9 cellular contexts compared by ENCODE assay signal in the genomic region with DNA sequence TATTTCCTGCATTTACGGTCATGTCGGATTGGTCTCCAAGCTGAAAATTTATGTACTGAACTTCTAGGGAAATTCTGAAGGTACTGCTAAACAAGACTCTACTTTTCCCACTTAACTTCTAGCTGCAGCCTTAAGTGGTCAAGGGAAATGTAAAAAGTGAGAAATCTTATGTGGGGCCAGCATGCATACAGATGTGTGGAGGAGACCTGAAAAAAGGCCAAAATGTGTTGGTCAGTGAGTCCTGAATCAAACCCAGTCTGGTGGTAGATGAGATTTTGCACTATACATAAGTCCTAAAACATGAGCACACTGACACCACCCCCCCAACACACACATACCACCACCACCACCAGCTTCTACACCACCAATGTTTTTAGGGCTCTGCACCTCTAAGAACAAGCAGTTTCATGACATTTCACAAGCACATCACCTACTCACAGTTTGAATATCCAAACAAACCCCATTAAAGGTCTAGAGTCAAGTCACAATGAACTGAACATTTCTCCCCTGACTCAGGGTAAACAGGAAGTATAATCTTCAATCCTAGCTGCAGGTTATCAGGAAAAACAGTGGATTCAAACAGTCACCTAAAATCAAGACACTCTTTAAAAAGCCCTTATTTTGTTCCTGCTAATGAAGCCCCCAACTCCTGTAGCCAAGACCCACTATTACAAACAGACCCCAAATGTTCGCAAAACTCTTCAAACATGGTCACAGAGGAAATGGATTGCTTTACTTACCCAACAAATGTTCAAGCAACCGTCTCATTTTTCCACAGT. TPM values are rescaled to one million over a fixed set of nuclear protein-coding genes. Genes with fewer than 3 reads are reported as not detected.
DNase-seq lines count a peak whose midpoint lies in the region; ATAC-seq, FAIRE-seq and TF ChIP-seq lines count a peak whose summit lies in the region.
"Had no signal": no experiment of that assay in that cellular context is flagged by ENCODE, and none has a peak within 500 bp of the region (broad histone marks: within the 10 kb centered on the region; RNA-seq: fewer than 3 reads in every experiment).

No MANE protein-coding gene starts in this region.

- RAD21 ChIA-PET in GM12878 (lab: Charles Lee; ENCODE audit: unreplicated experiment), result interaction anchor here (0.6 to 13.0 kb wide), 16 partner anchors 7 to 220 kb away, joined by 3 to 123 read pairs (median 8); a partner anchor contains a TSS

- peak overlapping the region; percentile 19 for H2AK5ac ChIP-seq in mesendoderm (ENCODE audit: low read length)

- in situ Hi-C loops in GM12878 (cut with MboI), result no loop called here

- peak; percentile 52 for DNase-seq in Karpas-422
- no peak for DNase-seq in GM12878 (ENCODE audit: low read depth, low spot score)
- no peak for DNase-seq in mesendoderm
- DNase-seq in D721Med (ENCODE audit: insufficient read length, low spot score), result no peak
- no peak for DNase-seq in GM10248 (ENCODE audit: extremely low spot score)
- no peak for DNase-seq in mesenteric fat pad (ENCODE audit: low spot score)

- H2AFZ ChIP-seq in Karpas-422 (ENCODE audit: low read length), result no peak overlapping the region
- no peak overlapping the region for H2AFZ ChIP-seq in GM12878 (ENCODE audit: control insufficient read depth, low read depth, low read length)

- H3K27ac ChIP-seq in BLaER1, result peak overlapping the region; percentile 99
- peak overlapping the region; percentile 98 for H3K27ac ChIP-seq in Karpas-422 (ENCODE audit: low read length)
- peak overlapping the region; percentile 99 for H3K27ac ChIP-seq in GM12878 (ENCODE audit: control insufficient read depth, insufficient read depth)
- H3K27ac ChIP-seq in mesendoderm (ENCODE audit: low read depth, low read length), result peak overlapping the region; percentile 54

- peaks cover 65% of the 10 kb centered on the region for H3K79me2 ChIP-seq in Karpas-422 (ENCODE audit: low read length)
- H3K79me2 ChIP-seq in GM12878 (ENCODE audit: control insufficient read depth, insufficient read depth, low read length), result peaks cover 75% of the 10 kb centered on the region
- H3K79me2 ChIP-seq in mesendoderm (ENCODE audit: control insufficient read depth, insufficient read depth, low read length), result peaks cover 48% of the 10 kb centered on the region

- peak overlapping the region; percentile 98 for H3K4me2 ChIP-seq in BLaER1
- H3K4me2 ChIP-seq in Karpas-422 (ENCODE audit: low read depth, low read length, poor library complexity, severe bottlenecking), result peak overlapping the region; percentile 97
- peak overlapping the region; percentile 95 for H3K4me2 ChIP-seq in GM12878 (ENCODE audit: control insufficient read depth, insufficient read depth)
- peak overlapping the region; percentile 14 for H3K4me2 ChIP-seq in mesendoderm (ENCODE audit: low read length)

- no peak for TF ChIP-seq EP300 in GM12878 (IDR thresholded peaks at IDR 0.05; ENCODE audit: borderline replicate concordance in 1 of 2, control insufficient read depth in 1 of 2, low read depth in 2 of 2, low read length in 2 of 2)

- H3K4me1 ChIP-seq in BLaER1, result peaks cover 73% of the 10 kb centered on the region
- peaks cover 92% of the 10 kb centered on the region for H3K4me1 ChIP-seq in Karpas-422 (ENCODE audit: low read length)
- H3K4me1 ChIP-seq in GM12878 (ENCODE audit: control insufficient read depth, insufficient read depth, low read length), result peaks cover 34% of the 10 kb centered on the region
- peaks cover 61% of the 10 kb centered on the region for H3K4me1 ChIP-seq in mesendoderm (ENCODE audit: control insufficient read depth, low read depth, low read length)

- H3K79me1 ChIP-seq in mesendoderm (ENCODE audit: low read length), result peaks cover 2% of the 10 kb centered on the region

- TF ChIP-seq CTCF in GM12878 (IDR thresholded peaks at IDR 0.05 in 2 of 3, conservative IDR thresholded peaks at IDR 0.05 in 1 of 3; ENCODE audit: control insufficient read depth in 2 of 3, extremely low read depth in 1 of 3, insufficient read depth in 1 of 3, low read depth in 3 of 3, low read length in 3 of 3) (no peak), D721Med (IDR thresholded peaks at IDR 0.05; ENCODE audit: insufficient read depth, missing control alignments) (no peak), GM10248 (IDR thresholded peaks at IDR 0.05; ENCODE audit: control extremely low read depth, extremely low read depth, low read depth, missing control alignments) (no peak)

- no peak overlapping the region for H2BK15ac ChIP-seq in mesendoderm (replicated peaks; ENCODE audit: low read depth)

- H3K9ac ChIP-seq in BLaER1 (peak overlapping the region; percentile 88), Karpas-422 (ENCODE audit: low read length) (peak overlapping the region; percentile 92), GM12878 (ENCODE audit: control insufficient read depth, insufficient read depth, low read length) (peak overlapping the region; percentile 93), mesendoderm (ENCODE audit: low read length) (peak overlapping the region; percentile 76)

- CTCF ChIA-PET in GM12878 (lab: Yijun Ruan, JAX), result interaction anchor here (0.9 to 13.0 kb wide), 4 partner anchors 29 to 266 kb away, joined by 3 to 129 read pairs (median 36); no protein-coding TSS in a partner anchor
- CTCF ChIA-PET in GM10248 (lab: Yijun Ruan, JAX), result interaction anchor here (0.6 to 14.0 kb wide), 5 partner anchors 7 to 159 kb away, joined by 4 to 203 read pairs (median 11); no protein-coding TSS in a partner anchor

- H3K9me3 ChIP-seq in BLaER1 (no peaks in the 10 kb centered on the region), Karpas-422 (ENCODE audit: low read length) (no peaks in the 10 kb centered on the region), GM12878 (replicated peaks; ENCODE audit: control insufficient read depth, insufficient read depth, low read length) (no peaks in the 10 kb centered on the region)
- H3K9me3 ChIP-seq: mucosa of descending colon had no signal

- SMC1A ChIA-PET in GM12878 (lab: Charles Lee; ENCODE audit: uncharacterized antibody, unreplicated experiment), result interaction anchor here (0.7 to 6.5 kb wide), 10 partner anchors 15 to 266 kb away, joined by 3 to 72 read pairs (median 9); no protein-coding TSS in a partner anchor

- intact Hi-C loops in GM12878 (cut with micrococcal nuclease; ENCODE audit: unreplicated experiment), result loop anchor here (5.0 kb wide), 1 partner anchor 83 kb away; no protein-coding TSS in a partner anchor

- BruUV-seq in GM12878 (replicated peaks; lab: Mats Ljungman, UMichigan), result TSS peak; percentile 49

- peak overlapping the region; percentile 79 for H3K4ac ChIP-seq in mesendoderm (ENCODE audit: low read depth, low read length)

- no peak overlapping the region for H4K8ac ChIP-seq in mesendoderm (ENCODE audit: low read depth, low read length)

- H3K4me3 ChIP-seq in BLaER1 (peak overlapping the region; percentile 70), Karpas-422 (ENCODE audit: low read length) (peak overlapping the region; percentile 77), GM12878 (peak overlapping the region; percentile 77), mesendoderm (ENCODE audit: low read length) (no peak overlapping the region)
- H3K4me3 ChIP-seq: mucosa of descending colon had no signal

- H4K5ac ChIP-seq in mesendoderm (ENCODE audit: low read length), result no peak overlapping the region

- H2BK120ac ChIP-seq in mesendoderm (ENCODE audit: low read depth, low read length), result peak overlapping the region; percentile 76

- H3K9me2 ChIP-seq in Karpas-422 (replicated peaks; ENCODE audit: insufficient read depth, low read length), result no peaks in the 10 kb centered on the region

- no peak for TF ChIP-seq RAD21 in GM12878 (IDR thresholded peaks at IDR 0.05; ENCODE audit: insufficient read depth, low read depth, low read length)

- H3K23ac ChIP-seq in mesendoderm (ENCODE audit: low read length), result no peak overlapping the region

- ATAC-seq in GM12878 (no peak), HG03432 (IDR thresholded peaks at IDR 0.05; ENCODE audit: unreplicated experiment) (no peak)
- ATAC-seq: mucosa of descending colon had no signal

- no peak for FAIRE-seq in GM12878 (lab: Jason Lieb, UNC)
- no peak for FAIRE-seq in D721Med (lab: Jason Lieb, UNC)

- H3K36me3 ChIP-seq in BLaER1 (no peaks in the 10 kb centered on the region), Karpas-422 (ENCODE audit: insufficient read depth, low read length) (peaks cover 1% of the 10 kb centered on the region; the same call in 1 of the 2 replicates), GM12878 (ENCODE audit: control insufficient read depth in 2 of 2, insufficient read depth in 2 of 2, low read length in 1 of 2) (no peaks in the 10 kb centered on the region), mesendoderm (ENCODE audit: control insufficient read depth, insufficient read depth, low read length) (no peaks in the 10 kb centered on the region)

- H4K20me1 ChIP-seq in BLaER1 (peaks cover 26% of the 10 kb centered on the region), Karpas-422 (ENCODE audit: insufficient read depth, low read depth, low read length) (no peaks in the 10 kb centered on the region), GM12878 (ENCODE audit: control insufficient read depth, insufficient read depth) (no peaks in the 10 kb centered on the region)

- H3K56ac ChIP-seq in mesendoderm (ENCODE audit: low read length), result peak overlapping the region; percentile 80

- H3K18ac ChIP-seq in mesendoderm (ENCODE audit: low read length), result peak overlapping the region; percentile 98

- H2BK5ac ChIP-seq in mesendoderm (ENCODE audit: low read length), result peak overlapping the region; percentile 31

- TF ChIP-seq POLR2A in GM12878 (IDR thresholded peaks at IDR 0.05; ENCODE audit: low read depth, low read length), result no peak

- no peaks in the 10 kb centered on the region for H3K27me3 ChIP-seq in BLaER1
- no peaks in the 10 kb centered on the region for H3K27me3 ChIP-seq in Karpas-422 (ENCODE audit: low read length)
- no peaks in the 10 kb centered on the region for H3K27me3 ChIP-seq in GM12878 (replicated peaks in 1 of 2; ENCODE audit: control insufficient read depth in 2 of 2, insufficient read depth in 2 of 2, low read length in 1 of 2)
- H3K27me3 ChIP-seq in mesendoderm (ENCODE audit: insufficient read depth, low read length, poor library complexity), result no peaks in the 10 kb centered on the region

- POLR2A ChIA-PET in GM12878 (lab: Charles Lee), result interaction anchor here (0.5 to 5.7 kb wide), 12 partner anchors 7 to 193 kb away, joined by 3 to 58 read pairs (median 4); a partner anchor contains a TSS
- POLR2A ChIA-PET in GM10248 (lab: Yijun Ruan, JAX), result no interaction called here

- WGBS in GM12878 (ENCODE audit: insufficient coverage, insufficient replicate concordance, low lambda C conversion rate, missing lambda C conversion rate), result 17% methylated on average over 4 of the region's 4 CpGs
- no CpG with 5 or more reads among the region's 4 CpGs for WGBS in mesendoderm (ENCODE audit: extremely low coverage, insufficient coverage, low lambda C conversion rate)

RNA-seq across cellular contexts. Expression of a gene that starts 1.6 kb away (rescaled TPM):
- 33.0 and 44.1 TPM in 2 replicates for total RNA-seq in Karpas-422 (2014; rRNA removed; shearing (Covaris generic); ENCODE audit: low replicate concordance)
- 207 and 208 TPM in 2 replicates for total RNA-seq in GM12878 (2013; cell fraction: nucleolus; rRNA removed)
- 17.8 and 18.5 TPM in 2 replicates for total RNA-seq in GM12878 (2014; rRNA removed)
- 24.1 and 24.2 TPM in 2 replicates for total RNA-seq in GM12878 (2014; rRNA removed; fragmentation: Illumina TruSeq; extraction: Trizol)
- 42.1 and 54.8 TPM in 2 replicates for total RNA-seq in GM12878 (2021)
- 9.9 TPM for polyA plus RNA-seq in GM12878 (2011; ENCODE audit: low read depth)
- 26.6 and 34.3 TPM in 2 replicates for polyA plus RNA-seq in GM12878 (2011; rRNA removed)
- 21.0 and 23.6 TPM in 2 replicates for polyA plus RNA-seq in GM12878 (2011; cell fraction: cytosol; rRNA removed)
- 69.7 and 78.1 TPM in 2 replicates for polyA plus RNA-seq in GM12878 (2011; cell fraction: nucleus; rRNA removed)
- polyA plus RNA-seq in GM12878 (2012), result 16.4 and 22.5 TPM in 2 replicates
- 27.1 and 27.9 TPM in 2 replicates for polyA plus RNA-seq in GM12878 (2014; fragmentation: Illumina TruSeq; extraction: Trizol)
- polyA plus RNA-seq in GM12878 (2014; fragmentation: Nextera tagmentation; extraction: Ambion mirVana), result 10 to 100 TPM; 12.9 to 18.4 TPM
- 21.7 and 22.7 TPM in 2 replicates for polyA plus RNA-seq in GM12878 (2014; rRNA removed)
- 10 to 100 TPM; 22.1 to 25.0 TPM for polyA plus RNA-seq in GM12878 (2016; fragmentation: Nextera tagmentation; extraction: Ambion mirVana)
- 49.9 and 55.7 TPM in 2 replicates for polyA minus RNA-seq in GM12878 (2011; rRNA and poly(A)+ RNA removed)
- polyA minus RNA-seq in GM12878 (2011; cell fraction: cytosol; rRNA and poly(A)+ RNA removed), result 18.0 and 20.2 TPM in 2 replicates
- 45.5 and 61.3 TPM in 2 replicates for polyA minus RNA-seq in GM12878 (2011; cell fraction: nucleus; rRNA and poly(A)+ RNA removed)
- polyA plus RNA-seq in mesendoderm (2013, experiment 1 of 2), result 29.6 TPM
- 30.9 TPM for polyA plus RNA-seq in mesendoderm (2013, experiment 2 of 2)
- total RNA-seq in mesenteric fat pad, result 23.1 TPM

Comparison
In these comparisons a context has a peak if more than half of its experiments do, and no peak if none do; other contexts are left out.
1. H3K4me2 ChIP-seq: peak in every context shown above with its lines; median percentile 98 in BLaER1; 97 in Karpas-422; 95 in GM12878; 14 in mesendoderm.